ENCODE assay signal across 25 cellular contexts in genomic region chr10:48682265-48682664, GRCh38. TPM values are rescaled to one million over a fixed set of nuclear protein-coding genes. Genes with fewer than 3 reads are reported as not detected.
"Had no signal": no experiment of that assay in that cellular context is flagged by ENCODE, and none has a peak within 500 bp of the region (broad histone marks: within the 10 kb centered on the region; RNA-seq: fewer than 3 reads in every experiment).

No MANE protein-coding gene starts in this region.

- H3K4me1 Mint-ChIP-seq: activated CD4-positive, alpha-beta memory T cell treated with anti-CD3 and anti-CD28 coated beads, Interleukin-2, amount 10 ng/mL, durations not matched to agents 7 days and 5 days; brain; WTC11 had no signal

- H3K36me3 ChIP-seq: left ventricle myocardium inferior, upper lobe of left lung had no signal

- H3K4me3 Mint-ChIP-seq: activated CD4-positive, alpha-beta memory T cell treated with anti-CD3 and anti-CD28 coated beads, Interleukin-2, amount 10 ng/mL, durations not matched to agents 7 days and 5 days; activated T-helper 1 cell treated with anti-CD3 and anti-CD28 coated beads, Interleukin-12 subunit alpha, Interleukin-12 subunit beta, Interleukin-2, Interleukin-4 antibody, amounts not matched to agents 30 ng/mL and 10 ng/mL and 1 ng/mL, durations not matched to agents 14 hours and 24 hours and 36 hours; brain; natural killer cell treated with Interleukin-12 subunit alpha and Interleukin-12 subunit beta and Interleukin-15 and Interleukin-18, amount 100 ng/mL, for 72 hours; WTC11 had no signal

- ATAC-seq: natural killer cell treated with Interleukin-12 subunit alpha and Interleukin-12 subunit beta and Interleukin-15 and Interleukin-18, amount 100 ng/mL, for 72 hours; WTC11 had no signal

- H3K27ac Mint-ChIP-seq: activated CD4-positive, alpha-beta memory T cell treated with anti-CD3 and anti-CD28 coated beads, Interleukin-2, amount 10 ng/mL, durations not matched to agents 7 days and 5 days; activated T-helper 1 cell treated with anti-CD3 and anti-CD28 coated beads, Interleukin-12 subunit alpha, Interleukin-12 subunit beta, Interleukin-2, Interleukin-4 antibody, amounts not matched to agents 30 ng/mL and 10 ng/mL and 1 ng/mL, durations not matched to agents 14 hours and 24 hours and 36 hours; brain; natural killer cell treated with Interleukin-12 subunit alpha and Interleukin-12 subunit beta and Interleukin-15 and Interleukin-18, amount 100 ng/mL, for 72 hours; progenitor cell of endocrine pancreas; WTC11 had no signal

- H3K27ac ChIP-seq: left ventricle myocardium inferior, upper lobe of left lung had no signal

- H3K27me3 Mint-ChIP-seq: brain, progenitor cell of endocrine pancreas had no signal

- H3K4me1 ChIP-seq: upper lobe of left lung had no signal

- DNase-seq: activated CD4-positive, alpha-beta memory T cell treated with anti-CD3 and anti-CD28 coated beads, Interleukin-2, amount 10 ng/mL, durations not matched to agents 7 days and 5 days; activated CD4-positive, alpha-beta T cell treated with anti-CD3 and anti-CD28 coated beads for 4 hours; activated gamma-delta T cell; activated naive CD4-positive, alpha-beta T cell treated with anti-CD3 and anti-CD28 coated beads, Interleukin-2, amount 50 U/mL, for 16 hours; activated T-cell treated with anti-CD3 and anti-CD28 coated beads for 4 hours; aorta; effector CD8-positive, alpha-beta T cell; erythroblast; foreskin melanocyte; glutamatergic neuron; hippocampal formation; left ventricle myocardium inferior; midbrain; retina; stimulated activated CD4-positive, alpha-beta T cell treated with anti-CD3 and anti-CD28 coated beads, Interleukin-2, amount 100 ng/mL, for 48 hours; stimulated activated naive CD8-positive, alpha-beta T cell treated with anti-CD3 and anti-CD28 coated beads, Interleukin-15, Interleukin-2, amounts not matched to agents 100 U/mL and 50 U/mL, for 24 hours; T-helper 1 cell; upper lobe of left lung had no signal

- H3K4me3 ChIP-seq: left ventricle myocardium inferior, upper lobe of left lung had no signal

RNA-seq across cellular contexts. Expression of gene WDFY4, which starts 2.4 kb away (rescaled TPM):
- total RNA-seq: chondrocyte, osteocyte had no signal
